21 cellular contexts compared by ENCODE assay signal in genomic region chr6:33372532-33373123, GRCh38. TPM values are rescaled to one million over a fixed set of nuclear protein-coding genes. Genes with fewer than 3 reads are reported as not detected.
A peak's percentile ranks its signal among the peaks of the same experiment; 100 is the strongest.
DNase-seq lines count a peak whose midpoint lies in the region; ATAC-seq, FAIRE-seq and TF ChIP-seq lines count a peak whose summit lies in the region.
"Had no signal": no experiment of that assay in that cellular context is flagged by ENCODE, and none has a peak within 500 bp of the region (broad histone marks: within the 10 kb centered on the region; RNA-seq: fewer than 3 reads in every experiment).

No MANE protein-coding gene starts in this region.

- TF ChIP-seq CTCF in WERI-Rb-1 (IDR thresholded peaks at IDR 0.05; ENCODE audit: low read depth, low read length) (no peak), nephron progenitor cell (IDR thresholded peaks at IDR 0.05) (no peak)

- H3K4me3 Mint-ChIP-seq in nephron progenitor cell, result peak overlapping the region; percentile 45
- H3K4me3 Mint-ChIP-seq: activated naive CD8-positive, alpha-beta T cell treated with anti-CD3 and anti-CD28 coated beads, Interleukin-2, amount 10 ng/mL, durations not matched to agents 7 days and 5 days; neural crest cell had no signal

- TF ChIP-seq POLR2A in GM12892 (IDR thresholded peaks at IDR 0.05; ENCODE audit: low read depth, low read length), result no peak

- H3K9me3 ChIP-seq in HUES48 (ENCODE audit: control insufficient read depth, insufficient read depth, low read length), result no peaks in the 10 kb centered on the region
- H3K9me3 ChIP-seq in WERI-Rb-1 (ENCODE audit: severe bottlenecking), result no peaks in the 10 kb centered on the region
- H3K9me3 ChIP-seq: SK-N-SH, upper lobe of left lung had no signal

- no peak overlapping the region for H3K9ac ChIP-seq in HUES48 (ENCODE audit: low read depth, low read length)
- H3K9ac ChIP-seq: SK-N-SH had no signal

- H3K4me1 Mint-ChIP-seq in nephron progenitor cell, result peaks cover 51% of the 10 kb centered on the region
- H3K4me1 Mint-ChIP-seq: neural crest cell had no signal

- peaks cover 17% of the 10 kb centered on the region for H3K4me1 ChIP-seq in HUES48 (ENCODE audit: control insufficient read depth, insufficient read depth, low read length)

- peak overlapping the region; percentile 75 for H3K27ac Mint-ChIP-seq in nephron progenitor cell
- H3K27ac Mint-ChIP-seq: activated naive CD8-positive, alpha-beta T cell treated with anti-CD3 and anti-CD28 coated beads, Interleukin-2, amount 10 ng/mL, durations not matched to agents 7 days and 5 days had no signal

- FAIRE-seq in GM12892 (lab: Jason Lieb, UNC), result peak; percentile 33
- FAIRE-seq: colon, endometrium, HepG2 had no signal

- no peak for ATAC-seq in HG02610 (IDR thresholded peaks at IDR 0.05; ENCODE audit: unreplicated experiment)
- ATAC-seq: HepG2, left lobe of liver had no signal

- no peaks in the 10 kb centered on the region for H3K9me3 Mint-ChIP-seq in nephron progenitor cell
- H3K9me3 Mint-ChIP-seq: activated naive CD8-positive, alpha-beta T cell treated with anti-CD3 and anti-CD28 coated beads, Interleukin-2, amount 10 ng/mL, durations not matched to agents 7 days and 5 days; neural crest cell had no signal

- H3K27ac ChIP-seq in HUES48 (ENCODE audit: low read depth, low read length) (peak overlapping the region; percentile 50), WERI-Rb-1 (peak overlapping the region; percentile 49)
- H3K27ac ChIP-seq: upper lobe of left lung had no signal

- no peaks in the 10 kb centered on the region for H3K36me3 Mint-ChIP-seq in nephron progenitor cell (ENCODE audit: low read depth)
- H3K36me3 Mint-ChIP-seq: activated naive CD8-positive, alpha-beta T cell treated with anti-CD3 and anti-CD28 coated beads, Interleukin-2, amount 10 ng/mL, durations not matched to agents 7 days and 5 days had no signal

- H3K4me3 ChIP-seq in HUES48 (ENCODE audit: low read depth, low read length), result no peak overlapping the region
- H3K4me3 ChIP-seq in WERI-Rb-1 (ENCODE audit: low read depth, low read length), result no peak overlapping the region
- H3K4me3 ChIP-seq: upper lobe of left lung had no signal

- DNase-seq in GM12892 (ENCODE audit: insufficient read length) (no peak), WERI-Rb-1 (peak; percentile 57), nephron progenitor cell (no peak), SHP77 (lab: John Stamatoyannopoulos, UW) (no peak), NAMALWA (ENCODE audit: low spot score) (no peak)
- DNase-seq: activated CD4-positive, alpha-beta T cell treated with anti-CD3 and anti-CD28 coated beads for 1 hour; activated naive CD8-positive, alpha-beta T cell treated with anti-CD3 and anti-CD28 coated beads, Interleukin-2, amount 10 ng/mL, durations not matched to agents 7 days and 5 days; HCEC 1CT; NCI-H1417 treated with DMSO at 0.1 percent for 48 hours; NCI-H2227 treated with DMSO at 0.1 percent for 48 hours; SK-N-SH; stimulated activated CD4-positive, alpha-beta T cell treated with anti-CD3 and anti-CD28 coated beads, Interleukin-4, amount 100 ng/mL, for 24 hours; T-helper 9 cell had no signal

- peaks cover 6% of the 10 kb centered on the region for H3K27me3 Mint-ChIP-seq in nephron progenitor cell (ENCODE audit: low read depth, poor library complexity)
- H3K27me3 Mint-ChIP-seq: activated naive CD8-positive, alpha-beta T cell treated with anti-CD3 and anti-CD28 coated beads, Interleukin-2, amount 10 ng/mL, durations not matched to agents 7 days and 5 days had no signal

- H3K36me3 ChIP-seq in HUES48 (ENCODE audit: control insufficient read depth, insufficient read depth, low read length) (no peaks in the 10 kb centered on the region), WERI-Rb-1 (no peaks in the 10 kb centered on the region)
- H3K36me3 ChIP-seq: upper lobe of left lung had no signal

- H3K27me3 ChIP-seq in HUES48 (ENCODE audit: control insufficient read depth, insufficient read depth, low read length) (no peaks in the 10 kb centered on the region), WERI-Rb-1 (ENCODE audit: insufficient read depth, low read depth, severe bottlenecking) (no peaks in the 10 kb centered on the region)
- H3K27me3 ChIP-seq: upper lobe of left lung had no signal

RNA-seq across cellular contexts. Expression of gene KIFC1, which starts 19.0 kb away (rescaled TPM):
- polyA plus RNA-seq in GM12892 (2012; ENCODE audit: missing spikeins), result 29.9 TPM

RNA-seq across cellular contexts. Expression of gene PHF1, which starts 38.2 kb away (rescaled TPM):
- polyA plus RNA-seq in GM12892 (2012; ENCODE audit: missing spikeins), result 17.4 TPM

RNA-seq across cellular contexts. Expression of gene CUTA, which starts 45.3 kb away (rescaled TPM):
- 154 TPM for polyA plus RNA-seq in GM12892 (2012; ENCODE audit: missing spikeins)

RNA-seq across cellular contexts. Expression of gene SYNGAP1, which starts 47.2 kb away (rescaled TPM):
- 4.8 TPM for polyA plus RNA-seq in GM12892 (2012; ENCODE audit: missing spikeins)

RNA-seq across cellular contexts. Expression of gene DAXX, which starts 49.9 kb away (rescaled TPM):
- 40.0 TPM for polyA plus RNA-seq in GM12892 (2012; ENCODE audit: missing spikeins)
